2 cellular contexts compared by ENCODE assay signal in genomic region chr4:24057915-24058559, GRCh38.
TF ChIP-seq lines count a peak whose summit lies in the region.

No MANE protein-coding gene starts in this region.

TF ChIP-seq in liver, 16 proteins besides CTCF, POLR2A, EP300 and RAD21:
- TF ChIP-seq REST (IDR thresholded peaks at IDR 0.05) (peak; percentile 59), HNF4A (conservative IDR thresholded peaks at IDR 0.05) (peak; percentile 94 to 96), RXRA (IDR thresholded peaks at IDR 0.05) (peak; percentile 82 to 89), EGR1 (IDR thresholded peaks at IDR 0.05; ENCODE audit: low read depth in 2 of 2) (peak in 1 of 2 donors; percentile 18), FOXA1 (IDR thresholded peaks at IDR 0.05) (no peak), GABPA (IDR thresholded peaks at IDR 0.05 in 1 of 2, conservative IDR thresholded peaks at IDR 0.05 in 1 of 2) (no peak), JUND (IDR thresholded peaks at IDR 0.05) (peak in 1 of 2 donors; percentile 38), HNF4G (IDR thresholded peaks at IDR 0.05) (peak; percentile 75), ZBTB33 (IDR thresholded peaks at IDR 0.05) (peak; percentile 54), TAF1 (conservative IDR thresholded peaks at IDR 0.05) (no peak), MAX (IDR thresholded peaks at IDR 0.05) (peak; percentile 26), ATF3 (IDR thresholded peaks at IDR 0.05) (peak; percentile 41), NR2F2 (IDR thresholded peaks at IDR 0.05) (no peak), YY1 (IDR thresholded peaks at IDR 0.05) (peak; percentile 55), SP1 (IDR thresholded peaks at IDR 0.05) (peak; percentile 87), FOXA2 (IDR thresholded peaks at IDR 0.05) (peak; percentile 52)

TF ChIP-seq in HepG2, 621 proteins besides CTCF, POLR2A, EP300 and RAD21 (continued from another document):
- TF ChIP-seq ZHX1 (CRISPR knock-in tag; IDR thresholded peaks at IDR 0.05; ENCODE audit: low read depth) (no peak), ZKSCAN1 (IDR thresholded peaks at IDR 0.05; ENCODE audit: low read length) (no peak), NRL (CRISPR knock-in tag; IDR thresholded peaks at IDR 0.05; ENCODE audit: borderline replicate concordance) (no peak), SNAPC2 (CRISPR knock-in tag; IDR thresholded peaks at IDR 0.05) (no peak), IRF1 (CRISPR knock-in tag; IDR thresholded peaks at IDR 0.05; ENCODE audit: low read depth) (no peak)
TF ChIP-seq in HepG2: peak in this region for 0.
